In genomic region chr7:77480102-77480627, GRCh38 we compare ENCODE assay signal across 7 cellular contexts. TPM values are rescaled to one million over a fixed set of nuclear protein-coding genes. Genes with fewer than 3 reads are reported as not detected.
DNase-seq lines count a peak whose midpoint lies in the region; TF ChIP-seq lines count a peak whose summit lies in the region.
"Not testable (repeated sequence)": the region's sequence is repeated elsewhere in the genome, so short reads cannot be mapped to it uniquely, and the experiment has no call there.

No MANE protein-coding gene starts in this region.

- not testable (repeated sequence) for TF ChIP-seq CTCF in C4-2B (conservative IDR thresholded peaks at IDR 0.05); VCaP (conservative IDR thresholded peaks at IDR 0.05); hepatocyte (IDR thresholded peaks at IDR 0.05; ENCODE audit: poor library complexity); neutrophil (IDR thresholded peaks at IDR 0.05)

- H3K4me1 ChIP-seq in hepatocyte (ENCODE audit: insufficient read depth) = not testable (repeated sequence)
- H3K4me1 ChIP-seq in neutrophil (ENCODE audit: control insufficient read depth in 1 of 2, insufficient read depth in 1 of 2, low read depth in 1 of 2, low read length in 1 of 2) = peaks cover 38 to 42% of the 10 kb centered on the region in 2 experiments

- WGBS in hepatocyte (ENCODE audit: low lambda C conversion rate, missing lambda C conversion rate) = 90% methylated on average over 4 of the region's 4 CpGs

- not testable (repeated sequence) for H3K36me3 ChIP-seq in hepatocyte (replicated peaks; ENCODE audit: insufficient read depth, low read depth); neutrophil

- not testable (repeated sequence) for H3K4me3 ChIP-seq in hepatocyte; neutrophil (ENCODE audit: low read depth in 1 of 2, low read length in 1 of 2)

- H3K4me2 ChIP-seq in hepatocyte = not testable (repeated sequence)

- H3K79me2 ChIP-seq in hepatocyte = not testable (repeated sequence)

- DNase-seq in HCEC 1CT (peak; percentile 12), NOMO-1 treated with dmso at 0.1 percent for 144 hours (lab: John Stamatoyannopoulos, UW; ENCODE audit: unreplicated experiment) (peak; percentile 53), dedifferentiated amniotic fluid mesenchymal stem cell (ENCODE audit: extremely low spot score) (peak; percentile 49), hepatocyte (ENCODE audit: low spot score) (peak; percentile 16)

- H4K20me1 ChIP-seq in hepatocyte (ENCODE audit: insufficient read depth, poor library complexity, severe bottlenecking) = not testable (repeated sequence)

- H2AFZ ChIP-seq in hepatocyte = not testable (repeated sequence)

- H3K27ac ChIP-seq in C4-2B (peak overlapping the region; percentile 39), VCaP (peak overlapping the region; percentile 75), hepatocyte (peak overlapping the region; percentile 13), neutrophil (peak overlapping the region; percentile 35)

- H3K9me3 ChIP-seq in hepatocyte (ENCODE audit: low read depth); neutrophil: not testable (repeated sequence)

- H3K9me2 ChIP-seq in hepatocyte (replicated peaks; ENCODE audit: insufficient read depth) = not testable (repeated sequence)

- not testable (repeated sequence) for H3K27me3 ChIP-seq in hepatocyte, neutrophil

RNA-seq across cellular contexts. Expression of gene PTPN12, which starts 56.9 kb away (rescaled TPM):
- total RNA-seq in hepatocyte = 50.5 and 55.1 TPM in 2 replicates
- 16.4 and 24.2 TPM in 2 replicates for polyA plus RNA-seq in hepatocyte

Comparison
In these comparisons a context has a peak if more than half of its experiments do, and no peak if none do; other contexts are left out.
1. H3K27ac ChIP-seq: peak in every context shown above with its lines; median percentile 75 in VCaP; 39 in C4-2B; 35 in neutrophil; 13 in hepatocyte.